ENCODE assay signal across 24 cellular contexts in genomic region chr22:19819911-19820879, GRCh38. TPM values are rescaled to one million over a fixed set of nuclear protein-coding genes. Genes with fewer than 3 reads are reported as not detected.
DNase-seq lines count a peak whose midpoint lies in the region; ATAC-seq and TF ChIP-seq lines count a peak whose summit lies in the region.
"Had no signal": no experiment of that assay in that cellular context is flagged by ENCODE, and none has a peak within 500 bp of the region (broad histone marks: within the 10 kb centered on the region; RNA-seq: fewer than 3 reads in every experiment).

No MANE protein-coding gene starts in this region.

- no peak overlapping the region; a peak in 1 of 7 replicates for H3K27ac Mint-ChIP-seq in H9
- H3K27ac Mint-ChIP-seq in stimulated activated memory B cell treated with anti-CD40 and anti-IgM and Interleukin-4, amounts not matched to agents 10 μg/mL and 1 μg/mL and 100 μg/mL, for 72 hours: no peak overlapping the region
- H3K27ac Mint-ChIP-seq: activated CD4-positive, alpha-beta T cell treated with anti-CD3 and anti-CD28 coated beads for 36 hours; activated naive CD4-positive, alpha-beta T cell treated with anti-CD3 and anti-CD28 coated beads, Interleukin-2, amount 10 ng/mL, durations not matched to agents 7 days and 5 days; memory B cell; stimulated activated naive CD8-positive, alpha-beta T cell treated with anti-CD3 and anti-CD28 coated beads, Interleukin-15, Interleukin-2, amounts not matched to agents 100 ng/mL and 50 ng/mL, for 24 hours had no signal

- no peak overlapping the region for H2BK12ac ChIP-seq in H9 (ENCODE audit: insufficient read length, low read depth, low read length)

- TF ChIP-seq EP300 in sigmoid colon (IDR thresholded peaks at IDR 0.05): no peak

- DNase-seq in D341Med (ENCODE audit: low spot score) (peak; percentile 22), H9 (peak; percentile 25), hepatocyte (ENCODE audit: low spot score) (peak; percentile 3), sigmoid colon (peak; percentile 58), DMS79 treated with DMSO at 0.1 percent for 48 hours (lab: John Stamatoyannopoulos, UW) (no peak), HT-29 (ENCODE audit: low spot score) (no peak)
- DNase-seq: activated CD4-positive, alpha-beta T cell treated with anti-CD3 and anti-CD28 coated beads for 36 hours; activated naive CD4-positive, alpha-beta T cell treated with anti-CD3 and anti-CD28 coated beads, Interleukin-2, amount 10 ng/mL, durations not matched to agents 7 days and 5 days; amygdala; effector CD8-positive, alpha-beta T cell; foreskin fibroblast; GM23248; heart right ventricle; left cardiac atrium; NCI-H1092; NCI-H187; NCI-H2171; NCI-H510A treated with DMSO at 0.1 percent for 48 hours had no signal

- no peak overlapping the region for H3K14ac ChIP-seq in H9 (ENCODE audit: insufficient read depth, low read length)

- H2BK5ac ChIP-seq in H9 (ENCODE audit: insufficient read length, low read length): no peak overlapping the region

- H3K4me2 ChIP-seq in H9 (ENCODE audit: insufficient read depth, insufficient read length, low read length) (no peak overlapping the region), hepatocyte (no peak overlapping the region)

- H3K4me1 Mint-ChIP-seq in H9: peaks cover 0 to 8% of the 10 kb centered on the region in 2 experiments; a peak in 2 of 4 replicates
- peaks cover 10% of the 10 kb centered on the region for H3K4me1 Mint-ChIP-seq in stimulated activated memory B cell treated with anti-CD40 and anti-IgM and Interleukin-4, amounts not matched to agents 10 μg/mL and 1 μg/mL and 100 μg/mL, for 72 hours
- H3K4me1 Mint-ChIP-seq: activated CD4-positive, alpha-beta T cell treated with anti-CD3 and anti-CD28 coated beads for 36 hours; activated naive CD4-positive, alpha-beta T cell treated with anti-CD3 and anti-CD28 coated beads, Interleukin-2, amount 10 ng/mL, durations not matched to agents 7 days and 5 days had no signal

- H2BK120ac ChIP-seq in H9 (ENCODE audit: low read depth, low read length, poor library complexity, severe bottlenecking): no peak overlapping the region

- H3K23ac ChIP-seq in H9 (ENCODE audit: insufficient read length, low read depth, low read length): no peak overlapping the region

- H3K4me1 ChIP-seq in H9 (ENCODE audit: insufficient read depth, low read length) (no peaks in the 10 kb centered on the region), hepatocyte (ENCODE audit: insufficient read depth) (no peaks in the 10 kb centered on the region), sigmoid colon (no peaks in the 10 kb centered on the region)
- H3K4me1 ChIP-seq: heart right ventricle had no signal

- no peak overlapping the region for H3K56ac ChIP-seq in H9 (ENCODE audit: insufficient read length, low read depth, low read length)

- intact Hi-C loops in sigmoid colon (cut with DNase I): no loop called here

- no peak overlapping the region for H3K18ac ChIP-seq in H9 (ENCODE audit: insufficient read length, low read depth, low read length)

- H3K27ac ChIP-seq in H9 (ENCODE audit: insufficient read length, low read depth, low read length): no peak overlapping the region
- no peak overlapping the region for H3K27ac ChIP-seq in hepatocyte
- H3K27ac ChIP-seq in sigmoid colon: no peak overlapping the region
- H3K27ac ChIP-seq: C4-2B, GM23248, heart right ventricle, tibial artery had no signal

- no peaks in the 10 kb centered on the region for H3K27me3 Mint-ChIP-seq in H9 (ENCODE audit: low read depth)
- H3K27me3 Mint-ChIP-seq in stimulated activated memory B cell treated with anti-CD40 and anti-IgM and Interleukin-4, amounts not matched to agents 10 μg/mL and 1 μg/mL and 100 μg/mL, for 72 hours: no peaks in the 10 kb centered on the region
- H3K27me3 Mint-ChIP-seq: activated CD4-positive, alpha-beta T cell treated with anti-CD3 and anti-CD28 coated beads for 36 hours; activated naive CD4-positive, alpha-beta T cell treated with anti-CD3 and anti-CD28 coated beads, Interleukin-2, amount 10 ng/mL, durations not matched to agents 7 days and 5 days; memory B cell; stimulated activated naive CD8-positive, alpha-beta T cell treated with anti-CD3 and anti-CD28 coated beads, Interleukin-15, Interleukin-2, amounts not matched to agents 100 ng/mL and 50 ng/mL, for 24 hours had no signal

- H3K4ac ChIP-seq in H9 (ENCODE audit: low read depth, low read length): no peak overlapping the region

- H3K9me3 Mint-ChIP-seq in H9: no peaks in the 10 kb centered on the region
- no peaks in the 10 kb centered on the region for H3K9me3 Mint-ChIP-seq in stimulated activated memory B cell treated with anti-CD40 and anti-IgM and Interleukin-4, amounts not matched to agents 10 μg/mL and 1 μg/mL and 100 μg/mL, for 72 hours
- H3K9me3 Mint-ChIP-seq: activated naive CD4-positive, alpha-beta T cell treated with anti-CD3 and anti-CD28 coated beads, Interleukin-2, amount 10 ng/mL, durations not matched to agents 7 days and 5 days; memory B cell; stimulated activated naive CD8-positive, alpha-beta T cell treated with anti-CD3 and anti-CD28 coated beads, Interleukin-15, Interleukin-2, amounts not matched to agents 100 ng/mL and 50 ng/mL, for 24 hours had no signal

- TF ChIP-seq CTCF in H9 (conservative IDR thresholded peaks at IDR 0.05) (no peak), hepatocyte (IDR thresholded peaks at IDR 0.05; ENCODE audit: poor library complexity) (no peak), sigmoid colon (IDR thresholded peaks at IDR 0.05) (no peak)

- H3K27me3 ChIP-seq in H9 (ENCODE audit: insufficient read depth, low read length) (no peaks in the 10 kb centered on the region), hepatocyte (no peaks in the 10 kb centered on the region), sigmoid colon (no peaks in the 10 kb centered on the region)
- H3K27me3 ChIP-seq: heart right ventricle, tibial artery had no signal

- no CpG with 5 or more reads among the region's 21 CpGs for WGBS in H9 (ENCODE audit: extremely low coverage, insufficient read length, low lambda C conversion rate)
- WGBS in hepatocyte (ENCODE audit: low lambda C conversion rate, missing lambda C conversion rate): 93% methylated on average over 20 of the region's 21 CpGs
- 94 to 95% methylated on average over 21 of the region's 21 CpGs for WGBS in sigmoid colon, 2 donors

- no peak overlapping the region for H4K8ac ChIP-seq in H9 (replicated peaks; ENCODE audit: insufficient read length, low read depth, low read length)

- ATAC-seq in stimulated activated memory B cell treated with anti-CD40 and anti-IgM and Interleukin-4, amounts not matched to agents 10 μg/mL and 1 μg/mL and 100 μg/mL, for 72 hours: no peak
- ATAC-seq: activated CD4-positive, alpha-beta T cell treated with anti-CD3 and anti-CD28 coated beads for 36 hours; esophagus mucosa; heart right ventricle; left cardiac atrium had no signal

- H3K36me3 ChIP-seq in hepatocyte (replicated peaks; ENCODE audit: insufficient read depth, low read depth) (no peaks in the 10 kb centered on the region), sigmoid colon (no peaks in the 10 kb centered on the region)
- H3K36me3 ChIP-seq: heart right ventricle had no signal

- no peak overlapping the region for H2AK5ac ChIP-seq in H9 (ENCODE audit: insufficient read length, low read length)

- H2AFZ ChIP-seq in H9 (ENCODE audit: low read length): no peak overlapping the region
- no peak overlapping the region for H2AFZ ChIP-seq in hepatocyte
- H2AFZ ChIP-seq: GM23248 had no signal

- H4K5ac ChIP-seq in H9 (ENCODE audit: insufficient read length, low read depth, low read length): no peak overlapping the region

- no peaks in the 10 kb centered on the region for H3K9me2 ChIP-seq in hepatocyte (replicated peaks; ENCODE audit: insufficient read depth)

- no peak overlapping the region for H3K9ac ChIP-seq in H9 (ENCODE audit: extremely low read depth, insufficient read length, low read length)
- H3K9ac ChIP-seq: GM23248 had no signal

- H3K79me2 ChIP-seq in H9 (ENCODE audit: insufficient read depth, low read length) (no peaks in the 10 kb centered on the region), hepatocyte (no peaks in the 10 kb centered on the region)

- no peak overlapping the region for H3K4me3 ChIP-seq in hepatocyte
- H3K4me3 ChIP-seq in sigmoid colon: no peak overlapping the region
- H3K4me3 ChIP-seq: GM23248, heart right ventricle, tibial artery had no signal

- H4K91ac ChIP-seq in H9 (ENCODE audit: insufficient read length, low read depth, low read length): no peak overlapping the region

- H4K20me1 ChIP-seq in H9 (ENCODE audit: control insufficient read depth, insufficient read depth, insufficient read length): no peaks in the 10 kb centered on the region
- H4K20me1 ChIP-seq in hepatocyte (ENCODE audit: insufficient read depth, poor library complexity, severe bottlenecking): no peaks in the 10 kb centered on the region

- H3T11ph ChIP-seq in H9 (ENCODE audit: low read length): no peak overlapping the region

- H3K36me3 Mint-ChIP-seq in H9 (ENCODE audit: insufficient read depth in 1 of 3, low read depth in 3 of 3): peaks cover 0 to 1% (median 0%) of the 10 kb centered on the region in 3 experiments; a peak in 2 of 7 replicates
- peaks cover 9% of the 10 kb centered on the region for H3K36me3 Mint-ChIP-seq in stimulated activated memory B cell treated with anti-CD40 and anti-IgM and Interleukin-4, amounts not matched to agents 10 μg/mL and 1 μg/mL and 100 μg/mL, for 72 hours
- H3K36me3 Mint-ChIP-seq: activated naive CD4-positive, alpha-beta T cell treated with anti-CD3 and anti-CD28 coated beads, Interleukin-2, amount 10 ng/mL, durations not matched to agents 7 days and 5 days had no signal

- H2BK15ac ChIP-seq in H9 (ENCODE audit: low read depth, low read length): no peak overlapping the region

- no peak overlapping the region for H3K4me3 Mint-ChIP-seq in H9
- no peak overlapping the region for H3K4me3 Mint-ChIP-seq in stimulated activated memory B cell treated with anti-CD40 and anti-IgM and Interleukin-4, amounts not matched to agents 10 μg/mL and 1 μg/mL and 100 μg/mL, for 72 hours
- H3K4me3 Mint-ChIP-seq: activated CD4-positive, alpha-beta T cell treated with anti-CD3 and anti-CD28 coated beads for 36 hours; activated naive CD4-positive, alpha-beta T cell treated with anti-CD3 and anti-CD28 coated beads, Interleukin-2, amount 10 ng/mL, durations not matched to agents 7 days and 5 days; memory B cell; stimulated activated naive CD8-positive, alpha-beta T cell treated with anti-CD3 and anti-CD28 coated beads, Interleukin-15, Interleukin-2, amounts not matched to agents 100 ng/mL and 50 ng/mL, for 24 hours had no signal

- H2BK20ac ChIP-seq in H9 (ENCODE audit: low read depth, low read length, poor library complexity, severe bottlenecking): no peak overlapping the region

- H3K9me3 ChIP-seq in H9 (ENCODE audit: control insufficient read depth, low read depth, low read length): no peaks in the 10 kb centered on the region
- no peaks in the 10 kb centered on the region for H3K9me3 ChIP-seq in hepatocyte (ENCODE audit: low read depth)
- no peaks in the 10 kb centered on the region for H3K9me3 ChIP-seq in sigmoid colon
- H3K9me3 ChIP-seq: heart right ventricle, tibial artery had no signal

- H3K23me2 ChIP-seq in H9 (ENCODE audit: insufficient read length, low read depth, low read length, poor library complexity, severe bottlenecking): no peaks in the 10 kb centered on the region

- TF ChIP-seq POLR2A in sigmoid colon (IDR thresholded peaks at IDR 0.05): no peak

- no peaks in the 10 kb centered on the region for H3K79me1 ChIP-seq in H9 (ENCODE audit: insufficient read depth, low read depth, low read length, poor library complexity, severe bottlenecking)

RNA-seq across cellular contexts. Expression of gene GNB1L, which starts 34.5 kb away (rescaled TPM):
- total RNA-seq in H9 (2021): 22.4 and 22.9 TPM in 2 replicates
- total RNA-seq in hepatocyte: 2.6 and 4.1 TPM in 2 replicates
- 8.5 TPM in 2 replicates for polyA plus RNA-seq in hepatocyte
- 10 to 100 TPM in 1 of 4 donors, 1 to 10 TPM in 3; 3.6 to 15.0 (median 5.3) TPM for total RNA-seq in sigmoid colon
- 1 to 10 TPM; 2.5 to 7.0 (median 3.0) TPM for polyA plus RNA-seq in sigmoid colon
- 96.1 and 115 TPM in 2 replicates for total RNA-seq in HT-29 (2014; rRNA removed; shearing (Covaris generic))

RNA-seq across cellular contexts. Expression of gene RTL10, which starts 34.5 kb away (rescaled TPM):
- total RNA-seq in H9 (2021) (24.0 and 24.4 TPM in 2 replicates), hepatocyte (12.3 and 15.9 TPM in 2 replicates), sigmoid colon (10 to 100 TPM in 1 of 4 donors, 1 to 10 TPM in 3; 6.6 to 15.0 (median 8.7) TPM)
- polyA plus RNA-seq in hepatocyte (12.9 and 13.0 TPM in 2 replicates), sigmoid colon (1 to 10 TPM; 1.8 to 7.8 (median 2.8) TPM)
- 37.9 and 42.8 TPM in 2 replicates for total RNA-seq in HT-29 (2014; rRNA removed; shearing (Covaris generic))

RNA-seq across cellular contexts. Expression of gene TBX1, which starts 59.6 kb away (rescaled TPM):
- total RNA-seq in H9 (2021) (2.2 and 2.5 TPM in 2 replicates), hepatocyte (not detected in 2 replicates), sigmoid colon (1 to 10 TPM; 1.7 to 4.3 (median 3.3) TPM)
- polyA plus RNA-seq in hepatocyte (0.07 and 1.1 TPM in 2 replicates), sigmoid colon (1 to 10 TPM in 2 of 3 donors, not detected in 1; 1.8 to 2.4 TPM)
- not detected in 2 replicates for total RNA-seq in HT-29 (2014; rRNA removed; shearing (Covaris generic))
- total RNA-seq: activated CD4-positive, alpha-beta T cell treated with anti-CD3 and anti-CD28 coated beads for 36 hours had no signal

Comparison
In these comparisons a context has a peak if more than half of its experiments do, and no peak if none do; other contexts are left out.
1. DNase-seq: peak in D341Med (single experiment), H9 (single experiment), hepatocyte (single experiment) and sigmoid colon (single experiment); none in DMS79 treated with DMSO at 0.1 percent for 48 hours (single experiment) and HT-29 (single experiment).